In the genomic region with DNA sequence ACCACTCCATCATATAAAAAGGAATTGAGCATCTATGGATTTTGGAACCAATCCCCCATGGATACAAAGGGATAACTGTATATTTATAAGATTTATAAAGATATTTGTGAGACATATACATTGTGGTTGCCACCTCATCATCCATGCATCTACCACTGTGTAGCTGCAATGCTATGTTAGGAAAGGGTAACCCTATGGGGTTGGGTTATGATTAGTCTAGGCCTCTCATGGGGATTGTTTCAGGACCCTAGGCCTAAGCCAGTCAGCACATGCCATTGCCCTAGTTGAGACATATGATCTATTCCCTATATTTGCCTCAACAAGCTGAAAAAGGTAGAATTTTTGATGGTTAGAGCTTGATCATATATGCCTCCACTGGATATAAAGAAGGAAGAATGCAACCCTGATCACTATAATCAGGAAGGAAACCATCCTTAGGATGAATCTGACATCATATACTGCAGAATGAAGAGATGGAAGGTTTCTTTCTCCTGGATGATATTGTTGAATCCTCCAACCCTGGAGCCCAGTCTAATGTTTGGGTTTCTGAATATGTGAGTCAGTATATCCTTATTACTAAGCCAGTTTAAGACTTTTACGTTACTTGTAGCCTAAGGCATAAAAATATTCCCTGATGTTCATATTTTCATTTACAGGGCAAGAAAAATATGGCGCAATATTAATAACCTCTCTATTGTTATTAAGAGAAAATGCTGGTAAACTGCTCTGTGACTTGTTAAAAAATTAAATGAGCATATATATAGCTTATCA, we compare ENCODE assay signal across 17 cellular contexts.
DNase-seq lines count a peak whose midpoint lies in the region; ATAC-seq, FAIRE-seq and TF ChIP-seq lines count a peak whose summit lies in the region.
"Had no signal": no experiment of that assay in that cellular context is flagged by ENCODE, and none has a peak within 500 bp of the region (broad histone marks: within the 10 kb centered on the region; RNA-seq: fewer than 3 reads in every experiment).

No MANE protein-coding gene starts in this region.

- H3K4me3 ChIP-seq in bronchial epithelial cell (ENCODE audit: low read depth, low read length) (no peak overlapping the region), foreskin fibroblast (ENCODE audit: low read depth in 1 of 2, low read length in 2 of 2) (no peak overlapping the region), skeletal muscle cell (ENCODE audit: low read depth, low read length) (no peak overlapping the region)
- H3K4me3 ChIP-seq: HAP-1, K562 had no signal

- no peaks in the 10 kb centered on the region for H3K36me3 ChIP-seq in bronchial epithelial cell (ENCODE audit: control insufficient read depth, insufficient read depth, low read length)
- H3K36me3 ChIP-seq: HAP-1 had no signal

- TF ChIP-seq CTCF in bronchial epithelial cell (IDR thresholded peaks at IDR 0.05; ENCODE audit: insufficient read depth, low read length, severe bottlenecking) (no peak), foreskin fibroblast (IDR thresholded peaks at IDR 0.05; ENCODE audit: low read depth, low read length) (no peak)

- DNase-seq in HCEC 1CT, result peak; percentile 19
- DNase-seq in bronchial epithelial cell (ENCODE audit: low read depth), result peak; percentile 63
- peak; percentile 10 to 35 for DNase-seq in foreskin fibroblast
- DNase-seq in skeletal muscle cell (ENCODE audit: low read depth), result peak; percentile 31
- no peak for DNase-seq in stimulated activated CD4-positive, alpha-beta T cell treated with anti-CD3 and anti-CD28 coated beads, Interleukin-12 subunit alpha, Interleukin-12 subunit beta, amount 100 ng/mL, for 4 hours
- DNase-seq in AG08396 (ENCODE audit: low spot score), result no peak
- DNase-seq: BE2C; CD4-positive, alpha-beta memory T cell; DMS79; HFFc6 had no signal

- no peaks in the 10 kb centered on the region for H3K27me3 ChIP-seq in bronchial epithelial cell (ENCODE audit: control insufficient read depth, insufficient read depth, low read length)
- H3K27me3 ChIP-seq: BE2C had no signal

- FAIRE-seq in bronchial epithelial cell (lab: Jason Lieb, UNC), result no peak
- FAIRE-seq: G401.6, GM12891, H1, HTR-8/SVneo, K562 had no signal

- ATAC-seq in GM19463 (IDR thresholded peaks at IDR 0.05; ENCODE audit: unreplicated experiment), result no peak
- ATAC-seq: K562 had no signal

Comparison
In these comparisons a context has a peak if more than half of its experiments do, and no peak if none do; other contexts are left out.
1. DNase-seq: peak in HCEC 1CT (single experiment), bronchial epithelial cell (single experiment), foreskin fibroblast (2 of 2) and skeletal muscle cell (single experiment); none in stimulated activated CD4-positive, alpha-beta T cell treated with anti-CD3 and anti-CD28 coated beads, Interleukin-12 subunit alpha, Interleukin-12 subunit beta, amount 100 ng/mL, for 4 hours (single experiment) and AG08396 (single experiment).